2 cellular contexts compared by ENCODE assay signal in the genomic region with DNA sequence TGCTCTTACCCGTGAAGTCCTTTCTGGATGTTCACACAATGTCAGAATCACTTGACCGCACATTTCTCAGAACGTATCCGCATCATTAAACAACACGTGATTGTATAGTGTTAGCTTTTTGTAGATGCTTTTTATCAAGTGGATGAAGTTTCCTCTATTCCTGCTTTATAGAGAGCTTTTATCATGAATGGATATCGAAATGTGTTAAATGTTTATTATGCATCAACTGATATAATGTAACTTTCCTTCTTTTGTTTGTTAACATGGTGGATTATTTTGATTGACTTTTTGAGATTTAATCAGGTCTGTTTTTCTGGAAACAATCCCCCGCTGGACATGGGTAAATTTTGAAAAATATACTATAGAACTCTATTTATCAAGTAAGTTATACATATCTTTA. TPM values are rescaled to one million over a fixed set of nuclear protein-coding genes. Genes with fewer than 3 reads are reported as not detected.
"Had no signal": no experiment of that assay in that cellular context is flagged by ENCODE, and none has a peak within 500 bp of the region (broad histone marks: within the 10 kb centered on the region; RNA-seq: fewer than 3 reads in every experiment).

OR2A7 (minus strand) TSS at position 101 of the 400 bp plus-strand sequence. CDS start 5,164 bp downstream, outside the sequence.

RNA-seq across cellular contexts. Expression of gene OR2A7, which starts in this region (rescaled TPM):
- total RNA-seq: cardiac septum, dermis blood vessel endothelial cell had no signal
